ENCODE assay signal across 11 cellular contexts in the genomic region with DNA sequence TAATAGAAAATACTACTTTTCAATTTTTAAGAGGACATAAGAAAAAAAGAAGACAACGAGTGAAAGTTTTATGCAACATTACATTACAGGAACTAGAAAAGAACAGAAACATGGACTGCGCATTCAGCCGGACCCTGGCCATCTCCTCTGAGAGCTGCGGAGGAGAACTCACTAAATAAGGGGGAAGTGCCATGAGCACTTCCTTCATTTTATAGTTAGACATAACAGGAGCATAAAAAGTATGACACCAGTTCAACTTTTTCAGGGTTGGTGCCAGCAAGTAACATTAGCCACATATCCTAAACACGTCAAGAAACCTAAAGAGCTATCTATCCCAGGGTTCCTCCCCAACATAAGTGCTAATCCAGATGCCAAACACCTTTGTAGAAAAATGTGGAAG.
DNase-seq lines count a peak whose midpoint lies in the region; ATAC-seq, FAIRE-seq and TF ChIP-seq lines count a peak whose summit lies in the region.
"Had no signal": no experiment of that assay in that cellular context is flagged by ENCODE, and none has a peak within 500 bp of the region (broad histone marks: within the 10 kb centered on the region; RNA-seq: fewer than 3 reads in every experiment).

No MANE protein-coding gene starts in this region.

- no peaks in the 10 kb centered on the region for H3K9me3 Mint-ChIP-seq in naive thymus-derived CD8-positive, alpha-beta T cell
- H3K9me3 Mint-ChIP-seq: effector memory CD8-positive, alpha-beta T cell had no signal

- no peaks in the 10 kb centered on the region for H4K20me1 ChIP-seq in Karpas-422 (ENCODE audit: insufficient read depth, low read depth, low read length)

- H3K36me3 Mint-ChIP-seq in naive thymus-derived CD8-positive, alpha-beta T cell: peaks cover 0 to 3% (median 0%) of the 10 kb centered on the region in 3 donors

- H2AFZ ChIP-seq in Karpas-422 (ENCODE audit: low read length): peak overlapping the region; percentile 26

- H3K79me2 ChIP-seq in Karpas-422 (ENCODE audit: low read length): peaks cover 61% of the 10 kb centered on the region

- peaks cover 23 to 54% (median 44%) of the 10 kb centered on the region in 4 donors for H3K4me1 Mint-ChIP-seq in naive thymus-derived CD8-positive, alpha-beta T cell

- POLR2A ChIA-PET in naive thymus-derived CD8-positive, alpha-beta T cell (lab: Charles Lee): interaction anchor here (0.8 to 4.7 kb wide), 4 partner anchors 18 to 85 kb away, joined by 3 to 47 read pairs (median 20); partner anchors contain the start of gene SERTAD2

- H3K4me3 Mint-ChIP-seq in naive thymus-derived CD8-positive, alpha-beta T cell: peak overlapping the region in 8 of 10 donors; percentile 81 to 93 (median 90)

- FAIRE-seq in HTR-8/SVneo (lab: Jason Lieb, UNC) (no peak), H54 (lab: Jason Lieb, UNC) (no peak)

- peak overlapping the region; percentile 84 for H3K4me2 ChIP-seq in Karpas-422 (ENCODE audit: low read depth, low read length, poor library complexity, severe bottlenecking)

- peak overlapping the region; percentile 64 for H3K9ac ChIP-seq in Karpas-422 (ENCODE audit: low read length)

- H3K4me1 ChIP-seq in Karpas-422 (ENCODE audit: low read length): peaks cover 78% of the 10 kb centered on the region

- H3K27ac ChIP-seq in Karpas-422 (ENCODE audit: low read length) (peak overlapping the region; percentile 98), cingulate gyrus (ENCODE audit: low read depth, low read length) (peak overlapping the region; percentile 73)

- peak overlapping the region; percentile 57 for H3K4me3 ChIP-seq in Karpas-422 (ENCODE audit: low read length)

- no peaks in the 10 kb centered on the region for H3K27me3 ChIP-seq in Karpas-422 (ENCODE audit: low read length)

- no peaks in the 10 kb centered on the region for H3K9me3 ChIP-seq in Karpas-422 (ENCODE audit: low read length)

- H3K27me3 Mint-ChIP-seq in naive thymus-derived CD8-positive, alpha-beta T cell: no peaks in the 10 kb centered on the region
- H3K27me3 Mint-ChIP-seq: effector memory CD8-positive, alpha-beta T cell had no signal

- H3K9me2 ChIP-seq in Karpas-422 (replicated peaks; ENCODE audit: insufficient read depth, low read length): no peaks in the 10 kb centered on the region

- peak overlapping the region; percentile 95 to 100 (median 98) for H3K27ac Mint-ChIP-seq in naive thymus-derived CD8-positive, alpha-beta T cell

- peaks cover 5% of the 10 kb centered on the region; the same call in 1 of the 2 replicates for H3K36me3 ChIP-seq in Karpas-422 (ENCODE audit: insufficient read depth, low read length)

- TF ChIP-seq POLR2A in H54 (IDR thresholded peaks at IDR 0.05; ENCODE audit: low read depth, low read length): no peak

- ATAC-seq in naive thymus-derived CD8-positive, alpha-beta T cell: no peak

- peak; percentile 41 to 52 for DNase-seq in AML-193 (lab: John Stamatoyannopoulos, UW)
- no peak for DNase-seq in Karpas-422
- no peak for DNase-seq in naive thymus-derived CD8-positive, alpha-beta T cell
- no peak for DNase-seq in ureter (ENCODE audit: low spot score)
- DNase-seq in HTR-8/SVneo (ENCODE audit: insufficient read length, low spot score): no peak
- no peak for DNase-seq in retina
- DNase-seq in H54 (ENCODE audit: insufficient read length, low spot score): no peak
- DNase-seq: effector memory CD8-positive, alpha-beta T cell; NCI-H1092; RPMI8226 had no signal

Comparison
In these comparisons a context has a peak if more than half of its experiments do, and no peak if none do; other contexts are left out.
1. DNase-seq: peak in AML-193 (2 of 2); none in Karpas-422 (single experiment), naive thymus-derived CD8-positive, alpha-beta T cell (0 of 10), ureter (single experiment), HTR-8/SVneo (single experiment), retina (single experiment) and H54 (single experiment).